ENCODE assay signal across 16 cellular contexts in the genomic region with DNA sequence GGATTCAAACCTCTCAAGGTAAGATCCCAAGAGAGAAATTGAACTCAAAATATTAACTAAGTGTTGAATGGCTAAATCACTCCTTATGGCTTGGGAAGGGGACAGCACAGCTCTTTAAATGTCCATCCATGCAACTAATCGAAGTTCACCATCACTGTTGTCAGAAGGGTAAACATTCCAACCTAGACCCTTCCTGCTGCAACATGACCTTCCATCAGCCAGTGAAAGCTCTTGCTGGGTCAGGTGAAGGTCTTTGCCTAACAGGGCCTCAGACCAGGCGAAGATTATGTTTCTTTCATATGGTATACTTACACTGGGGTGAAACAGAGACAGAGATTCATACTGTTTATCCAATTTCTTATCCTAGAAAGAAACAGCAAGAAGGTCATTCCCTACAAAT.
"Had no signal": no experiment of that assay in that cellular context is flagged by ENCODE, and none has a peak within 500 bp of the region (broad histone marks: within the 10 kb centered on the region; RNA-seq: fewer than 3 reads in every experiment).

No MANE protein-coding gene starts in this region.

- H3K4me1 ChIP-seq: gastrocnemius medialis, right atrium auricular region, SJSA1, stomach, upper lobe of right lung had no signal

- H3K27ac ChIP-seq: right atrium auricular region, SJSA1, skin epidermis, testis, upper lobe of right lung had no signal

- DNase-seq: activated CD4-positive, alpha-beta T cell treated with anti-CD3 and anti-CD28 coated beads, Interleukin-2, amount 50 U/mL, for 1 hour; activated T-cell treated with anti-CD3 and anti-CD28 coated beads, Interleukin-2, amount 50 U/mL, for 48 hours; erythroblast; gastrocnemius medialis; left colon; posterior cingulate gyrus; stimulated activated CD4-positive, alpha-beta T cell treated with anti-CD3 and anti-CD28 coated beads, Interleukin-15, amount 100 ng/mL, for 24 hours; stimulated activated CD4-positive, alpha-beta T cell treated with anti-CD3 and anti-CD28 coated beads, Interleukin-4, amount 100 ng/mL, for 1 hour; stomach; SW 1271; testis; upper lobe of right lung had no signal

- H3K9me3 ChIP-seq: gastrocnemius medialis, right atrium auricular region, SJSA1, stomach, testis, upper lobe of right lung had no signal

- H3K27me3 ChIP-seq: gastrocnemius medialis, right atrium auricular region, SJSA1, stomach, testis, upper lobe of right lung had no signal

- H3K4me3 ChIP-seq: gastrocnemius medialis, lung, right atrium auricular region, SJSA1, skin epidermis, stomach, testis, upper lobe of right lung had no signal

- ATAC-seq: gastrocnemius medialis, left colon, upper lobe of right lung had no signal
